Comparison of ENCODE assay signal across 8 cellular contexts in the genomic region with DNA sequence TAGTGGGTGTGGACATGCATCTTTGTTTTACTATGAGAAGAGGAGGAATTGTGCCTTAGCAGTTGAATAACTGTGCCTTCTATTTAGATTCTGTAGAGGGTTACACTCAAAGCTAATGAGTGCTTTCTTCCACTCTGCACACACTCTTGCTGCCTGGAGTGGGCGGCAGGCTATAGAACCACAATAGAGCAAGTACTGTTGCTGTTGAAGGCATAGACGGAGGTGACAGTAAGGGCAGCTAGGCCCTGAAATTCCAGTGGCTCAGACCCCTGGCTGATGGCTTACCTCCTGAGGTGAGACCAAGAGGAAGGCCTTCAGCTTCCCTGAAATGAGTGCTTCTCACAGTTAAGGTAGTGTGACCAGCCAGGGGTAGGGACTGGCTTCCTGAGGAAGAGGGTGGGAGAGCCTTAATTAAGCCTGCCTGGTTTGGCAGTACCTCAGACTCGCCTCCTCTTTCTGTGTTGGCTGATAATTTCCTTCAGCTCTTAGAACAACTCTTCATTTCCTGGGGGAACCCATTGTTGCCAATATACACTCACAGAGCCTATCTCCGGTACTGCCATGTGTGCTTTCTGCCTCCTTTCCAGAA. TPM values are rescaled to one million over a fixed set of nuclear protein-coding genes. Genes with fewer than 3 reads are reported as not detected.
DNase-seq lines count a peak whose midpoint lies in the region; ATAC-seq and TF ChIP-seq lines count a peak whose summit lies in the region.

No MANE protein-coding gene starts in this region.

- no peaks in the 10 kb centered on the region for H3K9me3 ChIP-seq in vagina

- H3K4me3 ChIP-seq in vagina: no peak overlapping the region

- no peak for TF ChIP-seq POLR2A in vagina (IDR thresholded peaks at IDR 0.05)

- peak overlapping the region; percentile 88 to 95 for H3K27ac Mint-ChIP-seq in activated naive CD4-positive, alpha-beta T cell treated with anti-CD3 and anti-CD28 coated beads, Interleukin-2, amount 50 U/mL, for 72 hours
- peak overlapping the region; percentile 92 to 98 (median 92) for H3K27ac Mint-ChIP-seq in naive B cell

- peak overlapping the region; percentile 41 for H3K27ac ChIP-seq in vagina

- peaks cover 4 to 44% of the 10 kb centered on the region in 2 donors for H3K36me3 Mint-ChIP-seq in activated naive CD4-positive, alpha-beta T cell treated with anti-CD3 and anti-CD28 coated beads, Interleukin-2, amount 50 U/mL, for 72 hours
- H3K36me3 Mint-ChIP-seq in naive B cell: peaks cover 4 to 5% of the 10 kb centered on the region in 2 donors

- no peaks in the 10 kb centered on the region for H3K36me3 ChIP-seq in vagina

- H3K4me1 Mint-ChIP-seq in naive B cell: peaks cover 86 to 96% (median 96%) of the 10 kb centered on the region in 3 donors

- peak overlapping the region; percentile 10 to 84 (median 64) for H3K4me3 Mint-ChIP-seq in naive B cell

- DNase-seq in activated gamma-delta T cell treated with anti-CD3 and anti-CD28 coated beads, Interleukin-2, amount 50 U/mL, for 16 hours (ENCODE audit: low read depth): peak; percentile 26
- DNase-seq in activated gamma-delta T cell treated with Interleukin-2 at 50 U/mL for 16 hours: no peak
- no peak for DNase-seq in activated naive CD4-positive, alpha-beta T cell treated with anti-CD3 and anti-CD28 coated beads, Interleukin-2, amount 50 U/mL, for 72 hours (ENCODE audit: low spot score in 2 of 2)
- no peak for DNase-seq in naive B cell
- no peak for DNase-seq in vagina (ENCODE audit: extremely low spot score in 2 of 2)
- DNase-seq in RKO (ENCODE audit: low spot score): no peak

- peaks cover 79% of the 10 kb centered on the region for H3K4me1 ChIP-seq in vagina

- no peaks in the 10 kb centered on the region for H3K27me3 ChIP-seq in vagina

- no peak for TF ChIP-seq CTCF in vagina (IDR thresholded peaks at IDR 0.05)

- ATAC-seq in activated naive CD4-positive, alpha-beta T cell treated with anti-CD3 and anti-CD28 coated beads, Interleukin-2, amount 50 U/mL, for 72 hours: peak; percentile 45 to 79
- ATAC-seq in naive B cell (ENCODE audit: low read depth in 2 of 2) (peak; percentile 23 to 27), HG02973 (IDR thresholded peaks at IDR 0.05; ENCODE audit: unreplicated experiment) (no peak), HG03354 (IDR thresholded peaks at IDR 0.05; ENCODE audit: poor library complexity, severe bottlenecking, unreplicated experiment) (no peak)

- peaks cover 0 to 8% of the 10 kb centered on the region in 2 donors for H3K9me3 Mint-ChIP-seq in activated naive CD4-positive, alpha-beta T cell treated with anti-CD3 and anti-CD28 coated beads, Interleukin-2, amount 50 U/mL, for 72 hours
- H3K9me3 Mint-ChIP-seq in naive B cell: peaks cover 0 to 9% (median 3%) of the 10 kb centered on the region in 7 donors

- intact Hi-C loops in vagina (cut with DNase I): no loop called here

- no peaks in the 10 kb centered on the region for H3K27me3 Mint-ChIP-seq in naive B cell

RNA-seq across cellular contexts. Expression of gene SUSD6, which starts 24.7 kb away (rescaled TPM):
- total RNA-seq in activated naive CD4-positive, alpha-beta T cell treated with anti-CD3 and anti-CD28 coated beads, Interleukin-2, amount 50 U/mL, for 72 hours: 10 to 100 TPM; 54.1 to 98.6 TPM
- 10 to 100 TPM; 16.1 to 22.8 (median 19.4) TPM for polyA plus RNA-seq in naive B cell (ENCODE audit: low read depth in 6 of 6)
- 36.6 TPM for total RNA-seq in vagina

Comparison
In these comparisons a context has a peak if more than half of its experiments do, and no peak if none do; other contexts are left out.
1. ATAC-seq: peak in activated naive CD4-positive, alpha-beta T cell treated with anti-CD3 and anti-CD28 coated beads, Interleukin-2, amount 50 U/mL, for 72 hours (2 of 2) and naive B cell (2 of 2); none in HG02973 (single experiment) and HG03354 (single experiment).